Comparison of ENCODE assay signal across 10 cellular contexts in genomic region chr11:64762277-64762915, GRCh38. TPM values are rescaled to one million over a fixed set of nuclear protein-coding genes. Genes with fewer than 3 reads are reported as not detected.
DNase-seq lines count a peak whose midpoint lies in the region; ATAC-seq, FAIRE-seq and TF ChIP-seq lines count a peak whose summit lies in the region.
"Had no signal": no experiment of that assay in that cellular context is flagged by ENCODE, and none has a peak within 500 bp of the region (broad histone marks: within the 10 kb centered on the region; RNA-seq: fewer than 3 reads in every experiment).

No MANE protein-coding gene starts in this region.

- DNase-seq in HL-60 (ENCODE audit: low read depth in 1 of 2, low spot score in 1 of 2), result no peak
- DNase-seq in bronchial epithelial cell (ENCODE audit: low read depth), result peak; percentile 61
- DNase-seq in naive B cell, result peak; percentile 29
- no peak for DNase-seq in SW480 (ENCODE audit: low spot score)

- no peaks in the 10 kb centered on the region for H3K9me3 ChIP-seq in BLaER1 treated with 17β-estradiol and CSF1 and Interleukin-3, amounts not matched to agents 10 nM and 100 nM (replicated peaks in 1 of 11)

- peak; percentile 81 for FAIRE-seq in bronchial epithelial cell (lab: Jason Lieb, UNC)
- FAIRE-seq: GM18507 had no signal

- peaks cover 52 to 83% (median 73%) of the 10 kb centered on the region in 3 donors for H3K4me1 Mint-ChIP-seq in naive B cell

- peak overlapping the region; percentile 63 to 91 (median 86) for H3K4me2 ChIP-seq in BLaER1 treated with 17β-estradiol and CSF1 and Interleukin-3, amounts not matched to agents 10 nM and 100 nM

- H4K20me1 ChIP-seq in BLaER1 treated with 17β-estradiol and CSF1 and Interleukin-3, amounts not matched to agents 10 nM and 100 nM, result peaks cover 65 to 82% (median 79%) of the 10 kb centered on the region in 11 experiments

- peaks cover 47 to 61% (median 56%) of the 10 kb centered on the region in 11 experiments for H3K36me3 ChIP-seq in BLaER1 treated with 17β-estradiol and CSF1 and Interleukin-3, amounts not matched to agents 10 nM and 100 nM
- peaks cover 28% of the 10 kb centered on the region for H3K36me3 ChIP-seq in bronchial epithelial cell (ENCODE audit: control insufficient read depth, insufficient read depth, low read length)

- H3K36me3 Mint-ChIP-seq in naive B cell, result peaks cover 9 to 27% of the 10 kb centered on the region in 2 donors

- H3K27me3 Mint-ChIP-seq in naive B cell, result no peaks in the 10 kb centered on the region

- H3K4me1 ChIP-seq in BLaER1 treated with 17β-estradiol and CSF1 and Interleukin-3, amounts not matched to agents 10 nM and 100 nM, result peaks cover 72 to 88% (median 81%) of the 10 kb centered on the region in 10 experiments

- TF ChIP-seq CTCF in HL-60 (IDR thresholded peaks at IDR 0.05; ENCODE audit: insufficient read depth, low read length) (no peak), bronchial epithelial cell (IDR thresholded peaks at IDR 0.05; ENCODE audit: insufficient read depth, low read length, severe bottlenecking) (no peak)

- H3K4me3 ChIP-seq in BLaER1 treated with 17β-estradiol and CSF1 and Interleukin-3, amounts not matched to agents 10 nM and 100 nM, result peak overlapping the region in 1 of 10 experiments; percentile 13; a peak in 1 of 20 replicates
- no peak overlapping the region for H3K4me3 ChIP-seq in HL-60 (replicated peaks; ENCODE audit: insufficient read depth, low read length)
- H3K4me3 ChIP-seq in bronchial epithelial cell (ENCODE audit: low read depth, low read length), result no peak overlapping the region

- peak overlapping the region; percentile 88 to 97 (median 94) for H3K27ac Mint-ChIP-seq in naive B cell

- H3K4me3 Mint-ChIP-seq in naive B cell, result peak overlapping the region; percentile 62 to 96 (median 84)

- no peaks in the 10 kb centered on the region for H3K27me3 ChIP-seq in BLaER1 treated with 17β-estradiol and CSF1 and Interleukin-3, amounts not matched to agents 10 nM and 100 nM
- H3K27me3 ChIP-seq in HL-60 (ENCODE audit: insufficient read depth, poor library complexity, severe bottlenecking), result no peaks in the 10 kb centered on the region
- H3K27me3 ChIP-seq in bronchial epithelial cell (ENCODE audit: control insufficient read depth, insufficient read depth, low read length), result no peaks in the 10 kb centered on the region

- peak; percentile 37 to 44 for ATAC-seq in naive B cell (ENCODE audit: low read depth in 2 of 2)
- no peak for ATAC-seq in GM21619 (IDR thresholded peaks at IDR 0.05; ENCODE audit: unreplicated experiment)
- no peak for ATAC-seq in HG03520 (IDR thresholded peaks at IDR 0.05; ENCODE audit: unreplicated experiment)
- ATAC-seq in HG03135 (IDR thresholded peaks at IDR 0.05; ENCODE audit: unreplicated experiment), result no peak

- H3K9me3 Mint-ChIP-seq in naive B cell, result no peaks in the 10 kb centered on the region

- H3K27ac ChIP-seq in BLaER1 treated with 17β-estradiol and CSF1 and Interleukin-3, amounts not matched to agents 10 nM and 100 nM, result peak overlapping the region in 9 of 11 experiments; percentile 42 to 82 (median 71); a peak in 15 of 22 replicates
- peak overlapping the region; percentile 32 for H3K27ac ChIP-seq in HL-60 (replicated peaks)

- H3K9ac ChIP-seq in BLaER1 treated with 17β-estradiol and CSF1 and Interleukin-3, amounts not matched to agents 10 nM and 100 nM, result peak overlapping the region in 8 of 11 experiments; percentile 53 to 72 (median 67); a peak in 16 of 22 replicates

RNA-seq across cellular contexts. Expression of gene PYGM, which starts 2.6 kb away (rescaled TPM):
- total RNA-seq in bronchial epithelial cell, result 0.26 and 0.51 TPM in 2 replicates
- 1 to 10 TPM in 5 of 6 donors, not detected in 1; 2.1 to 4.9 (median 2.2) TPM for polyA plus RNA-seq in naive B cell (ENCODE audit: low read depth in 6 of 6)
- total RNA-seq: RPMI7951 had no signal

RNA-seq across cellular contexts. Expression of gene SF1, which starts 15.9 kb away (rescaled TPM):
- 44.5 and 59.3 TPM in 2 replicates for total RNA-seq in bronchial epithelial cell
- polyA plus RNA-seq in naive B cell (ENCODE audit: low read depth in 6 of 6), result 100 to 1,000 TPM in 4 of 6 donors, 10 to 100 TPM in 2; 68.6 to 242 (median 132) TPM

RNA-seq across cellular contexts. Expression of gene RASGRP2, which starts 18.5 kb away (rescaled TPM):
- not detected in 2 replicates for total RNA-seq in bronchial epithelial cell
- polyA plus RNA-seq in naive B cell (ENCODE audit: low read depth in 6 of 6), result 100 to 1,000 TPM; 274 to 429 (median 285) TPM
- total RNA-seq: RPMI7951 had no signal

RNA-seq across cellular contexts. Expression of gene NRXN2, which starts 39.4 kb away (rescaled TPM):
- under 0.01 TPM in 1 of 2 replicates, not detected in the other for total RNA-seq in bronchial epithelial cell
- not detected for polyA plus RNA-seq in naive B cell (ENCODE audit: low read depth in 6 of 6)

RNA-seq across cellular contexts. Expression of gene MAP4K2, which starts 40.6 kb away (rescaled TPM):
- 6.8 and 7.0 TPM in 2 replicates for total RNA-seq in bronchial epithelial cell
- polyA plus RNA-seq in naive B cell (ENCODE audit: low read depth in 6 of 6), result 10 to 100 TPM; 29.8 to 65.0 (median 39.7) TPM

Comparison
In these comparisons a context has a peak if more than half of its experiments do, and no peak if none do; other contexts are left out.
1. DNase-seq: peak in bronchial epithelial cell (single experiment) and naive B cell (single experiment); none in HL-60 (0 of 2) and SW480 (single experiment).
2. ATAC-seq: peak in naive B cell (2 of 2); none in GM21619 (single experiment), HG03520 (single experiment) and HG03135 (single experiment).